ENCODE assay signal across 8 cellular contexts in the genomic region with DNA sequence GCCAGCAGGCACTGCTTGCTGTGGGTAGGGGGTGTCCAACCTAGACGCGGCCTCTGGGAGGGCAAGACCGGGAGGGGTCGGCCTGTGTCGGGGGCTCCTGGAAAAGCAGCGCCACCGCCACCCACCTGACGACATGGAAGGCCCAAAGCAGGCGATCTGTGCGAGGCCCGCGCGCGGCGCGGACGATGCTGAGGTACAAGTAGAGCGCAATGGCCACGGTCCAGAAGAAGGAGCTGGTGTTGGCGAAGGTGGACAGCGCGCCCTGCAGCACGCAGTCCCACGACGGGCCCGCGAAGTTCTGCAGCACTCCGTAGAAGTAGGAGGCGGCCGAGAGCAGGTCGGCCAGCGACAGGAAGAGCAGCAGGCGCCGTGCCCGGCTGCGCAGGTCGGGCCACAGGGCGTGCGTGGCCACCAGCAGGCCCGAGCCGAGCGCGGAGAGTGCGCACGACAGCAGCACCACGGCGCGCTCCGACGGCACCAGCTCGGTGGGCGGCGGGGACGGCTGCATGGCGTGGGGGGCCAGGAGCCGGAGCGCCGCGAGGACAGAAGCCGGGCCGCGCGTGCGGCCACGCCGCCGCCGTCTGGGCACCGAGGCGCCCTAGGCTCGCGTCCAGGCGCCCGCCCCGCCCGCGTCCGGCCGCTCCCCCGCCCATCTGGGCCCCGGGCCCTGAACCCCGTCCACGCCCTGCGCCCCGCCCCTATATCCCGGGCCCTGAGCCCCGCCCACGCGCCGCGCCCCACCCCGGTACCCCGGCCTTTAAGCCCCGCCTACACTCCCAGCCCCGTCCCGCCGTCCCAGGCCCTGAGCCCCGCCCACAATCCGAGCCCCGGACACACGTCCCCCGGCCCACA.
DNase-seq lines count a peak whose midpoint lies in the region; FAIRE-seq and TF ChIP-seq lines count a peak whose summit lies in the region.

A gene with protein sequence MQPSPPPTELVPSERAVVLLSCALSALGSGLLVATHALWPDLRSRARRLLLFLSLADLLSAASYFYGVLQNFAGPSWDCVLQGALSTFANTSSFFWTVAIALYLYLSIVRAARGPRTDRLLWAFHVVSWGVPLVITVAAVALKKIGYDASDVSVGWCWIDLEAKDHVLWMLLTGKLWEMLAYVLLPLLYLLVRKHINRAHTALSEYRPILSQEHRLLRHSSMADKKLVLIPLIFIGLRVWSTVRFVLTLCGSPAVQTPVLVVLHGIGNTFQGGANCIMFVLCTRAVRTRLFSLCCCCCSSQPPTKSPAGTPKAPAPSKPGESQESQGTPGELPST (minus strand): TSS at position 583 of the 852 bp plus-strand sequence. CDS start 75 bp downstream, at position 508.

- peaks cover 9% of the 10 kb centered on the region for H3F3A ChIP-seq in MM.1S (ENCODE audit: insufficient read depth, low read length)

- no peak within 1 kb of the TSS for H3K27ac ChIP-seq in MM.1S (ENCODE audit: low read length)
- H3K27ac ChIP-seq in layer of hippocampus (ENCODE audit: low read depth, low read length) = peak within 1 kb of the TSS; percentile 71

- H4K20me1 ChIP-seq in MM.1S (ENCODE audit: insufficient read depth, low read length) = no peaks in the 10 kb centered on the region

- H3K4me1 ChIP-seq in MM.1S (ENCODE audit: low read length) = peaks cover 6% of the 10 kb centered on the region; the same call in 1 of the 2 replicates

- H3K27me3 ChIP-seq in GM06990 (replicated peaks; ENCODE audit: control insufficient read depth, insufficient read depth, low read length) (no peaks in the 10 kb centered on the region), MM.1S (replicated peaks; ENCODE audit: insufficient read depth, low read length) (peaks cover 24% of the 10 kb centered on the region), layer of hippocampus (ENCODE audit: control insufficient read depth, insufficient read depth, low read length) (peaks cover under 1% of the 10 kb centered on the region)

- H3K4me2 ChIP-seq in MM.1S (ENCODE audit: low read depth, low read length) = peak within 1 kb of the TSS; percentile 81

- no peaks in the 10 kb centered on the region for H3K79me2 ChIP-seq in MM.1S (ENCODE audit: low read length)

- DNase-seq in GM06990 (ENCODE audit: extremely low read depth, insufficient read length) = peak; percentile 81
- DNase-seq in H54 (ENCODE audit: insufficient read length, low spot score) = peak; percentile 65
- DNase-seq in MM.1S = peak; percentile 73
- DNase-seq in activated CD4-positive, CD25-positive, alpha-beta regulatory T cell treated with anti-CD3 and anti-CD28 coated beads, Interleukin-2, amount 50 U/mL, for 72 hours = peak; percentile 79
- peak; percentile 48 for DNase-seq in cerebellar cortex (ENCODE audit: low spot score)
- DNase-seq in stimulated activated CD4-positive, alpha-beta T cell treated with anti-CD3 and anti-CD28 coated beads, Interleukin-2, amount 100 ng/mL, for 24 hours = peak; percentile 78 to 86
- no peak for DNase-seq in NCI-H2107 treated with DMSO at 0.1 percent for 48 hours (lab: John Stamatoyannopoulos, UW; ENCODE audit: unreplicated experiment)

- peak; percentile 68 for TF ChIP-seq POLR2A in H54 (IDR thresholded peaks at IDR 0.05; ENCODE audit: low read depth, low read length)

- H3K9me3 ChIP-seq in MM.1S (replicated peaks; ENCODE audit: insufficient read depth, low read length) = no peaks in the 10 kb centered on the region

- no peak for FAIRE-seq in H54 (lab: Jason Lieb, UNC)

- H3K9ac ChIP-seq in MM.1S (ENCODE audit: low read length) = peak within 1 kb of the TSS; percentile 22; the same call in 1 of the 2 replicates

- peak within 1 kb of the TSS; percentile 61 for H3K4me3 ChIP-seq in GM06990 (replicated peaks; ENCODE audit: low read depth, low read length)
- H3K4me3 ChIP-seq in MM.1S (ENCODE audit: low read length) = peak within 1 kb of the TSS; percentile 56

- no peaks in the 10 kb centered on the region for H3K36me3 ChIP-seq in GM06990 (ENCODE audit: control insufficient read depth, insufficient read depth, low read length)
- H3K36me3 ChIP-seq in MM.1S (replicated peaks; ENCODE audit: insufficient read depth, low read length) = no peaks in the 10 kb centered on the region

- H3K9me2 ChIP-seq in MM.1S (replicated peaks; ENCODE audit: insufficient read depth, low read length) = no peaks in the 10 kb centered on the region

- H2AFZ ChIP-seq in MM.1S (ENCODE audit: low read length) = peak within 1 kb of the TSS; percentile 68

- TF ChIP-seq CTCF in GM06990 (IDR thresholded peaks at IDR 0.05; ENCODE audit: insufficient read depth, low read length, poor library complexity, severe bottlenecking) = peak; percentile 6
- TF ChIP-seq CTCF in MM.1S (IDR thresholded peaks at IDR 0.05; ENCODE audit: low read length) = no peak
